In the genomic region with DNA sequence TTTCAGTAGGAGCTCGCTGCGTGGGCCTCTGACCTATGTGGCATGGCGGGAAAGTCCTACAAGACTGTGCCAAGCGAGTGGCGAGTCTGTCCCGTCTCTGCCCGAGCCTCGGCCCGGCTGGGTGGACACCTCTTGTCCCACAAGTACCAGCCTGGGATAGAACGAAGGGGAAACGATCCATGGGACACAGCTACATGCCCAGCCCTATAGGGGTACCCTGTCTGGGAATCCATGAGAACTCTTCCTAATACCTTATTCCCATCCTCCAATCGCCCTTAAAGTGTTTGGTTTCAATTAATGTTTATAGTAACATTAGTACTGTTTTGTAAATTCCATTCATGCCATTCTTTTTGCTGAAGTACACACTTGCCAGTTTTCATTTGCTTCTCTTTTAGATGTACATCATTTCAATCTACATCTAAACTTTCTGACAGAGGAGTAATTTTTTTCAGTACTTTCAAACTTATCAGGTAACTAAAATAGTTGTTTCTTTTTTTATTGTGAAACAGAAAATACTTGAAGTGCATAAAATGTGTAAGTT, we compare ENCODE assay signal across 8 cellular contexts. TPM values are rescaled to one million over a fixed set of nuclear protein-coding genes. Genes with fewer than 3 reads are reported as not detected.
DNase-seq lines count a peak whose midpoint lies in the region; ATAC-seq and TF ChIP-seq lines count a peak whose summit lies in the region.

No MANE protein-coding gene starts in this region.

- H3K36me3 ChIP-seq in left ventricle myocardium inferior (peaks cover 43% of the 10 kb centered on the region), brain microvascular endothelial cell (replicated peaks) (no peaks in the 10 kb centered on the region), lung (ENCODE audit: control insufficient read depth in 2 of 2, insufficient read depth in 2 of 2, low read length in 2 of 2) (peaks cover 3 to 4% of the 10 kb centered on the region in 2 donors), aorta (ENCODE audit: control insufficient read depth in 1 of 2, insufficient read depth in 2 of 2, low read length in 1 of 2) (no peaks in the 10 kb centered on the region)

- peaks cover 29% of the 10 kb centered on the region for H3K9me3 ChIP-seq in left ventricle myocardium inferior (replicated peaks)
- peaks cover 0 to 21% of the 10 kb centered on the region in 2 donors for H3K9me3 ChIP-seq in lung (ENCODE audit: control insufficient read depth in 2 of 2, insufficient read depth in 1 of 2, low read length in 1 of 2)
- peaks cover 2% of the 10 kb centered on the region for H3K9me3 ChIP-seq in aorta (ENCODE audit: control insufficient read depth, low read length)

- ATAC-seq in Right ventricle myocardium superior (ENCODE audit: poor library complexity) (no peak), lung (ENCODE audit: insufficient read depth, low FRiP score) (no peak), aorta (ENCODE audit: low FRiP score) (no peak)

- H3K27me3 ChIP-seq in left ventricle myocardium inferior (ENCODE audit: low read depth) (no peaks in the 10 kb centered on the region), brain microvascular endothelial cell (replicated peaks) (no peaks in the 10 kb centered on the region), lung (ENCODE audit: control insufficient read depth, insufficient read depth) (no peaks in the 10 kb centered on the region), aorta (ENCODE audit: control insufficient read depth in 1 of 2, insufficient read depth in 2 of 2, low read length in 1 of 2) (no peaks in the 10 kb centered on the region)

- DNase-seq in left ventricle myocardium inferior (no peak), Right ventricle myocardium superior (no peak), brain microvascular endothelial cell (no peak), lung (ENCODE audit: low spot score) (no peak), aorta (no peak), NCI-H82 (lab: John Stamatoyannopoulos, UW) (no peak), NK-92 (lab: John Stamatoyannopoulos, UW; ENCODE audit: unreplicated experiment) (no peak), NCI-H1092 (lab: John Stamatoyannopoulos, UW) (no peak)

- 17 to 24% methylated on average over 12 of the region's 12 CpGs for WGBS in lung, 2 donors
- WGBS in aorta, 2 donors = 3 to 4% methylated on average over 12 of the region's 12 CpGs

- H3K4me1 ChIP-seq in left ventricle myocardium inferior (peaks cover 32% of the 10 kb centered on the region), lung (ENCODE audit: control insufficient read depth in 2 of 2, insufficient read depth in 2 of 2, low read length in 2 of 2) (peaks cover 6 to 8% of the 10 kb centered on the region in 2 donors), aorta (ENCODE audit: control insufficient read depth in 1 of 2, insufficient read depth in 2 of 2, low read length in 2 of 2) (no peaks in the 10 kb centered on the region)

- in situ Hi-C loops in brain microvascular endothelial cell (cut with HindIII; ENCODE audit: low pct_ligation_motif_present, low sequenced_read_pairs) = no loop called here

- H3K27ac ChIP-seq in left ventricle myocardium inferior (replicated peaks) = peak overlapping the region; percentile 96
- peak overlapping the region; percentile 58 for H3K27ac ChIP-seq in brain microvascular endothelial cell
- peak overlapping the region; percentile 84 to 95 for H3K27ac ChIP-seq in lung (ENCODE audit: low read depth in 1 of 2, low read length in 1 of 2)
- peak overlapping the region in 1 of 2 donors; percentile 61 for H3K27ac ChIP-seq in aorta (ENCODE audit: low read depth in 1 of 2, low read length in 2 of 2)

- intact Hi-C loops in left ventricle myocardium inferior (cut with micrococcal nuclease) (no loop called here), Right ventricle myocardium superior (cut with DNase I) (no loop called here), aorta (cut with DNase I) (loop anchor here in 1 of 2 donors (1.0 to 2.0 kb wide), 2 partner anchors 11 to 66 kb away; partner anchors contain the start of genes ZNF345 and ZNF850)

- H3K4me3 ChIP-seq in left ventricle myocardium inferior (peak overlapping the region; percentile 89), brain microvascular endothelial cell (ENCODE audit: low read depth, low read length) (peak overlapping the region; percentile 83), lung (peak overlapping the region; percentile 82), aorta (ENCODE audit: low read length in 2 of 2) (peak overlapping the region; percentile 11 to 52)

- TF ChIP-seq CTCF in left ventricle myocardium inferior (IDR thresholded peaks at IDR 0.05; ENCODE audit: borderline replicate concordance) (no peak), brain microvascular endothelial cell (IDR thresholded peaks at IDR 0.05; ENCODE audit: low read depth, low read length, missing control alignments) (no peak), lung (IDR thresholded peaks at IDR 0.05; ENCODE audit: control extremely low read depth, extremely low read depth) (no peak)

RNA-seq across cellular contexts. Expression of gene ZNF790, which starts 0.7 kb away (rescaled TPM):
- 7.3 TPM for total RNA-seq in left ventricle myocardium inferior
- 9.8 TPM for total RNA-seq in Right ventricle myocardium superior
- total RNA-seq in lung = 10 to 100 TPM in 1 of 2 donors, 1 to 10 TPM in 1; 5.9 to 10.7 TPM
- polyA plus RNA-seq in lung = 1 to 10 TPM; 2.0 to 2.5 TPM
- 10 to 100 TPM in 1 of 2 donors, 1 to 10 TPM in 1; 7.6 to 11.8 TPM for total RNA-seq in aorta
- 1 to 10 TPM; 1.9 to 5.5 TPM for polyA plus RNA-seq in aorta

RNA-seq across cellular contexts. Expression of gene ZNF345, which starts 11.8 kb away (rescaled TPM):
- total RNA-seq in left ventricle myocardium inferior (2.9 TPM), Right ventricle myocardium superior (2.4 TPM), lung (10 to 100 TPM in 1 of 2 donors, 1 to 10 TPM in 1; 3.8 to 22.5 TPM), aorta (10 to 100 TPM in 1 of 2 donors, 1 to 10 TPM in 1; 6.8 to 10.7 TPM)
- polyA plus RNA-seq in lung (1 to 10 TPM; 1.8 to 3.2 TPM), aorta (1 to 10 TPM; 4.0 to 7.8 TPM)

Comparison
In these comparisons a context has a peak if more than half of its experiments do, and no peak if none do; other contexts are left out.
1. H3K4me3 ChIP-seq: peak in every context shown above with its lines; median percentile 89 in left ventricle myocardium inferior; 83 in brain microvascular endothelial cell; 82 in lung; 32 in aorta.